ENCODE assay signal across 1 cellular context in the genomic region with DNA sequence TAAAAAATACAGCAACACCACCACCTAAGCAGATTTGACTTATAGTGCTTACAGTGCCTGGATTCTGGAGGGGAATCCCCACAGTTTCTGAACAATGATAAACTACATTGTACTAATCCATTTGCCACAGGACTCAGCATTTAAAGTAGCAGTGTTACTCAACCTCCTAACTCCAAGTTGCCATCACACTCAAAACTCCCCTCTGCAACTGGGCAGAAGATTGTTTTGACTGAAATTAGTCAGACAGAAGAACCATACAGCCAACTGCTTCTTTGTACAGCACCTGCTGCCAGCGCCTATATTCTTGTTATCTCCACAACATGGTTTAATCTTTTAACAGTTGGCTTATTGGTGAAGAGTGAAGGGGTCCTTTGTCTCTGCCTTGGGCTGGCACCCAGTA.
TF ChIP-seq lines count a peak whose summit lies in the region.

No MANE protein-coding gene starts in this region.

TF ChIP-seq in GM12878, 131 proteins besides CTCF, POLR2A, EP300 and RAD21 (continued from another document):
- TF ChIP-seq, protein P1, sequence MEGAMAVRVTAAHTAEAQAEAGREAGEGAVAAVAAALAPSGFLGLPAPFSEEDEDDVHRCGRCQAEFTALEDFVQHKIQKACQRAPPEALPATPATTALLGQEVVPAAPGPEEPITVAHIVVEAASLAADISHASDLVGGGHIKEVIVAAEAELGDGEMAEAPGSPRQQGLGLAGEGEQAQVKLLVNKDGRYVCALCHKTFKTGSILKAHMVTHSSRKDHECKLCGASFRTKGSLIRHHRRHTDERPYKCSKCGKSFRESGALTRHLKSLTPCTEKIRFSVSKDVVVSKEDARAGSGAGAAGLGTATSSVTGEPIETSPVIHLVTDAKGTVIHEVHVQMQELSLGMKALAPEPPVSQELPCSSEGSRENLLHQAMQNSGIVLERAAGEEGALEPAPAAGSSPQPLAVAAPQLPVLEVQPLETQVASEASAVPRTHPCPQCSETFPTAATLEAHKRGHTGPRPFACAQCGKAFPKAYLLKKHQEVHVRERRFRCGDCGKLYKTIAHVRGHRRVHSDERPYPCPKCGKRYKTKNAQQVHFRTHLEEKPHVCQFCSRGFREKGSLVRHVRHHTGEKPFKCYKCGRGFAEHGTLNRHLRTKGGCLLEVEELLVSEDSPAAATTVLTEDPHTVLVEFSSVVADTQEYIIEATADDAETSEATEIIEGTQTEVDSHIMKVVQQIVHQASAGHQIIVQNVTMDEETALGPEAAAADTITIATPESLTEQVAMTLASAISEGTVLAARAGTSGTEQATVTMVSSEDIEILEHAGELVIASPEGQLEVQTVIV (IDR thresholded peaks at IDR 0.05; ENCODE audit: borderline replicate concordance, partially characterized antibody), result no peak
